Comparison of ENCODE assay signal across 8 cellular contexts in genomic region chr6:53359843-53360834, GRCh38. TPM values are rescaled to one million over a fixed set of nuclear protein-coding genes. Genes with fewer than 3 reads are reported as not detected.
DNase-seq lines count a peak whose midpoint lies in the region; ATAC-seq and TF ChIP-seq lines count a peak whose summit lies in the region.

No MANE protein-coding gene starts in this region.

- peaks cover 26 to 50% (median 45%) of the 10 kb centered on the region in 10 experiments for H3K4me1 ChIP-seq in BLaER1 treated with 17β-estradiol and CSF1 and Interleukin-3, amounts not matched to agents 10 nM and 100 nM

- TF ChIP-seq CTCF in epithelial cell of esophagus (IDR thresholded peaks at IDR 0.05; ENCODE audit: insufficient read depth, low read depth, low read length, missing control alignments) (no peak), omental fat pad (IDR thresholded peaks at IDR 0.05) (no peak)

- ATAC-seq in GM21515 (IDR thresholded peaks at IDR 0.05; ENCODE audit: unreplicated experiment) (peak; percentile 2), omental fat pad (ENCODE audit: low FRiP score) (peak; percentile 68), HG03469 (IDR thresholded peaks at IDR 0.05; ENCODE audit: unreplicated experiment) (no peak), HG03175 (IDR thresholded peaks at IDR 0.05; ENCODE audit: unreplicated experiment) (no peak)

- peaks cover 0 to 5% (median 0%) of the 10 kb centered on the region in 11 experiments; a peak in 1 of 22 replicates for H3K36me3 ChIP-seq in BLaER1 treated with 17β-estradiol and CSF1 and Interleukin-3, amounts not matched to agents 10 nM and 100 nM

- DNase-seq in SHP77 treated with DMSO at 0.1 percent for 48 hours (lab: John Stamatoyannopoulos, UW) (peak; percentile 61), epithelial cell of esophagus (ENCODE audit: low read depth) (no peak), omental fat pad (ENCODE audit: low spot score) (no peak), putamen (ENCODE audit: low spot score) (no peak)

- no peaks in the 10 kb centered on the region for H3K27me3 ChIP-seq in BLaER1 treated with 17β-estradiol and CSF1 and Interleukin-3, amounts not matched to agents 10 nM and 100 nM

- peak overlapping the region; percentile 72 to 98 (median 89) for H3K4me2 ChIP-seq in BLaER1 treated with 17β-estradiol and CSF1 and Interleukin-3, amounts not matched to agents 10 nM and 100 nM

- peak overlapping the region; percentile 91 to 99 (median 97) for H3K27ac ChIP-seq in BLaER1 treated with 17β-estradiol and CSF1 and Interleukin-3, amounts not matched to agents 10 nM and 100 nM

- H3K9me3 ChIP-seq in BLaER1 treated with 17β-estradiol and CSF1 and Interleukin-3, amounts not matched to agents 10 nM and 100 nM (replicated peaks in 1 of 11) = peaks cover 8 to 26% (median 20%) of the 10 kb centered on the region in 11 experiments; a peak in 21 of 22 replicates

- H3K4me3 ChIP-seq in BLaER1 treated with 17β-estradiol and CSF1 and Interleukin-3, amounts not matched to agents 10 nM and 100 nM = peak overlapping the region; percentile 60 to 75 (median 64)
- peak overlapping the region; percentile 55 for H3K4me3 ChIP-seq in epithelial cell of esophagus (ENCODE audit: low read length)

- H4K20me1 ChIP-seq in BLaER1 treated with 17β-estradiol and CSF1 and Interleukin-3, amounts not matched to agents 10 nM and 100 nM = no peaks in the 10 kb centered on the region

- H3K9ac ChIP-seq in BLaER1 treated with 17β-estradiol and CSF1 and Interleukin-3, amounts not matched to agents 10 nM and 100 nM = peak overlapping the region; percentile 82 to 98 (median 95)

RNA-seq across cellular contexts. Expression of gene ELOVL5, which starts 11.4 kb away (rescaled TPM):
- total RNA-seq in omental fat pad = 100 to 1,000 TPM; 125 to 251 (median 186) TPM

Comparison
In these comparisons a context has a peak if more than half of its experiments do, and no peak if none do; other contexts are left out.
1. ATAC-seq: peak in GM21515 (single experiment) and omental fat pad (single experiment); none in HG03469 (single experiment) and HG03175 (single experiment).